8 cellular contexts compared by ENCODE assay signal in the genomic region with DNA sequence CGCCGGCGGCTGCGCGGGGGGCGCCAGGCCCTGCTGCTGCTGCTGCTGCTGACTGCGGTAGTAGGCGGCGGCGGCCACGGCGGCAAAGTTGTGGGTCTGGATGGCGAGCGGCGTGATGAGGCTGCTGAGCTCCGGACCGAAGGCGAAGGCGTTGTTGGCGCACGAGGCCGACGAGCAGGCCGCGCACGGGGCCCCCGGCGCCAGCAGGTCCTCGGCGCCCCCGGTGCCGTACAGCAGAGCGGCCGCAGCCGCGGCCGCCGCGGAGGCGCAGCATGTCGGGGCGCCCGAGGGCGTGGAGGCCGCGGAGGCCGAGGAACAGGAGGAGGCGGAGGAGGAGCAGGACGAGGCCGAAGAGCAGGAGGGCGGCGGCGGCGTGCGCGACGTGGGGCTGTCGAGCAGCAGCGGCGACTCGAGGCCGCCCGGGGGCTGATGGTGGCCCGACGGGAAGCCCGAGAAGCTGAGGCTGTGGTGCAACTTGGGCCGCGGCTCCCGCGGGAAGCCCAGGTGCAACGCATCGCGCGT. TPM values are rescaled to one million over a fixed set of nuclear protein-coding genes. Genes with fewer than 3 reads are reported as not detected.
DNase-seq lines count a peak whose midpoint lies in the region; ATAC-seq lines count a peak whose summit lies in the region.

No MANE protein-coding gene starts in this region.

- H3K9me3 Mint-ChIP-seq in activated T-helper 2 cell treated with anti-CD3 and anti-CD28 coated beads, Interferon-gamma antibody, Interleukin-2, Interleukin-4, amounts not matched to agents 10 μg/mL and 5 μg/mL and 100 μg/mL, durations not matched to agents 14 hours and 24 hours and 36 hours = no peaks in the 10 kb centered on the region

- peaks cover 57% of the 10 kb centered on the region for H3K36me3 Mint-ChIP-seq in activated T-helper 2 cell treated with anti-CD3 and anti-CD28 coated beads, Interferon-gamma antibody, Interleukin-2, Interleukin-4, amounts not matched to agents 10 μg/mL and 5 μg/mL and 100 μg/mL, durations not matched to agents 14 hours and 24 hours and 36 hours (ENCODE audit: low read depth)

- DNase-seq in Right ventricle myocardium superior = peak; percentile 67
- DNase-seq in left cardiac atrium = no peak
- no peak for DNase-seq in activated T-helper 2 cell treated with anti-CD3 and anti-CD28 coated beads, Interferon-gamma antibody, Interleukin-2, Interleukin-4, amounts not matched to agents 10 μg/mL and 5 μg/mL and 100 μg/mL, durations not matched to agents 14 hours and 24 hours and 36 hours (ENCODE audit: low spot score)
- DNase-seq in glomerular visceral epithelial cell (ENCODE audit: extremely low spot score) = peak; percentile 42
- DNase-seq in skeletal muscle cell (ENCODE audit: low read depth) = no peak
- DNase-seq in NCI-H345 treated with DMSO at 0.1 percent for 48 hours (lab: John Stamatoyannopoulos, UW; ENCODE audit: unreplicated experiment) = no peak
- no peak for DNase-seq in AG08395 (ENCODE audit: low spot score)
- no peak for DNase-seq in KG1 (lab: John Stamatoyannopoulos, UW)

- H3K27ac Mint-ChIP-seq in activated T-helper 2 cell treated with anti-CD3 and anti-CD28 coated beads, Interferon-gamma antibody, Interleukin-2, Interleukin-4, amounts not matched to agents 10 μg/mL and 5 μg/mL and 100 μg/mL, durations not matched to agents 14 hours and 24 hours and 36 hours = peak overlapping the region; percentile 28

- ATAC-seq in Right ventricle myocardium superior (ENCODE audit: poor library complexity) (no peak), left cardiac atrium (no peak)

- peaks cover 46% of the 10 kb centered on the region for H3K4me1 Mint-ChIP-seq in activated T-helper 2 cell treated with anti-CD3 and anti-CD28 coated beads, Interferon-gamma antibody, Interleukin-2, Interleukin-4, amounts not matched to agents 10 μg/mL and 5 μg/mL and 100 μg/mL, durations not matched to agents 14 hours and 24 hours and 36 hours (ENCODE audit: low read depth)

- H3K4me3 ChIP-seq in skeletal muscle cell (ENCODE audit: low read depth, low read length) = peak overlapping the region; percentile 86

- H3K4me3 Mint-ChIP-seq in activated T-helper 2 cell treated with anti-CD3 and anti-CD28 coated beads, Interferon-gamma antibody, Interleukin-2, Interleukin-4, amounts not matched to agents 10 μg/mL and 5 μg/mL and 100 μg/mL, durations not matched to agents 14 hours and 24 hours and 36 hours (ENCODE audit: low read depth) = peak overlapping the region; percentile 98

- no peaks in the 10 kb centered on the region for H3K27me3 Mint-ChIP-seq in activated T-helper 2 cell treated with anti-CD3 and anti-CD28 coated beads, Interferon-gamma antibody, Interleukin-2, Interleukin-4, amounts not matched to agents 10 μg/mL and 5 μg/mL and 100 μg/mL, durations not matched to agents 14 hours and 24 hours and 36 hours (ENCODE audit: low read depth)

- intact Hi-C loops in Right ventricle myocardium superior (cut with DNase I) (loop anchor here (5.0 kb wide), 2 partner anchors 92 to 397 kb away; no protein-coding TSS in a partner anchor), left cardiac atrium (cut with DNase I) (loop anchor here (5.0 to 10.0 kb wide), 4 partner anchors 90 to 370 kb away; no protein-coding TSS in a partner anchor)
- intact Hi-C loops in activated T-helper 2 cell treated with anti-CD3 and anti-CD28 coated beads, Interferon-gamma antibody, Interleukin-2, Interleukin-4, amounts not matched to agents 10 μg/mL and 5 μg/mL and 100 μg/mL, durations not matched to agents 14 hours and 24 hours and 36 hours (cut with micrococcal nuclease) = loop anchor here (5.0 to 10.0 kb wide), 5 partner anchors 203 to 550 kb away; partner anchors contain the start of gene DYNC2LI1

RNA-seq across cellular contexts. Expression of gene ZFP36L2, which starts 1.8 kb away (rescaled TPM):
- 45.0 TPM for total RNA-seq in Right ventricle myocardium superior
- 10 to 100 TPM; 64.0 to 82.1 TPM for total RNA-seq in left cardiac atrium
- total RNA-seq in activated T-helper 2 cell treated with anti-CD3 and anti-CD28 coated beads, Interferon-gamma antibody, Interleukin-2, Interleukin-4, amounts not matched to agents 10 μg/mL and 5 μg/mL and 100 μg/mL, durations not matched to agents 14 hours and 24 hours and 36 hours = 114 TPM in 2 replicates

Comparison
In these comparisons a context has a peak if more than half of its experiments do, and no peak if none do; other contexts are left out.
1. DNase-seq: peak in Right ventricle myocardium superior (single experiment) and glomerular visceral epithelial cell (single experiment); none in left cardiac atrium (single experiment), activated T-helper 2 cell treated with anti-CD3 and anti-CD28 coated beads, Interferon-gamma antibody, Interleukin-2, Interleukin-4, amounts not matched to agents 10 μg/mL and 5 μg/mL and 100 μg/mL, durations not matched to agents 14 hours and 24 hours and 36 hours (single experiment), skeletal muscle cell (single experiment), NCI-H345 treated with DMSO at 0.1 percent for 48 hours (single experiment), AG08395 (single experiment) and KG1 (single experiment).